Comparison of ENCODE assay signal across 8 cellular contexts in genomic region chr10:32346551-32347362, GRCh38. TPM values are rescaled to one million over a fixed set of nuclear protein-coding genes. Genes with fewer than 3 reads are reported as not detected.
DNase-seq lines count a peak whose midpoint lies in the region; ATAC-seq and TF ChIP-seq lines count a peak whose summit lies in the region.

Gene EPC1, minus strand, starts transcription at chr10:32347158. Its CDS starts 243 bp downstream, at chr10:32346915.

- peaks cover 33 to 81% (median 54%) of the 10 kb centered on the region in 4 donors for H3K4me1 ChIP-seq in stomach

- H3K79me2 ChIP-seq in neural cell (replicated peaks; ENCODE audit: insufficient read depth, low read length): peaks cover 78% of the 10 kb centered on the region

- TF ChIP-seq EP300 in neural cell (conservative IDR thresholded peaks at IDR 0.05; ENCODE audit: poor library complexity, severe bottlenecking) (peak; percentile 68), stomach (IDR thresholded peaks at IDR 0.05) (no peak)

- peak; percentile 72 for ATAC-seq in GM21528 (IDR thresholded peaks at IDR 0.05; ENCODE audit: low FRiP score, unreplicated experiment)

- H3K27me3 ChIP-seq in neural cell (ENCODE audit: insufficient read depth, low read depth, low read length) (no peaks in the 10 kb centered on the region), stomach (no peaks in the 10 kb centered on the region)

- TF ChIP-seq CTCF in neural cell (IDR thresholded peaks at IDR 0.05; ENCODE audit: poor library complexity, severe bottlenecking) (no peak), stomach (IDR thresholded peaks at IDR 0.05) (no peak)

- no peaks in the 10 kb centered on the region for H3K36me3 ChIP-seq in neural cell (ENCODE audit: insufficient read depth, low read length)
- peaks cover 0 to 7% (median 0%) of the 10 kb centered on the region in 4 donors for H3K36me3 ChIP-seq in stomach

- H2AFZ ChIP-seq in neural cell (ENCODE audit: low read depth, low read length): peak within 1 kb of the TSS; percentile 88

- TF ChIP-seq RAD21 in neural cell (conservative IDR thresholded peaks at IDR 0.05): no peak

- WGBS in stomach, 5 donors: 0 to 1% (median 0%) methylated on average over 36 to 97 of the region's 97 CpGs

- H4K20me1 ChIP-seq in neural cell (ENCODE audit: insufficient read depth): peaks cover 25% of the 10 kb centered on the region

- TF ChIP-seq POLR2A in stomach (IDR thresholded peaks at IDR 0.05): peak in 2 of 4 donors; percentile 76 to 83

- H3K4me2 ChIP-seq in neural cell (ENCODE audit: low read length): peak within 1 kb of the TSS; percentile 71

- no peaks in the 10 kb centered on the region for H3K9me3 ChIP-seq in neural cell (ENCODE audit: low read length)
- H3K9me3 ChIP-seq in stomach: no peaks in the 10 kb centered on the region

- H3F3A ChIP-seq in neural cell (ENCODE audit: insufficient read depth, low read length, poor library complexity, severe bottlenecking): peaks cover 4% of the 10 kb centered on the region

- H3K4me3 ChIP-seq in neural cell (ENCODE audit: low read length): peak within 1 kb of the TSS; percentile 92
- peak within 1 kb of the TSS; percentile 66 to 93 (median 84) for H3K4me3 ChIP-seq in stomach

- H3K9me2 ChIP-seq in neural cell (ENCODE audit: insufficient read depth, low read length): no peaks in the 10 kb centered on the region

- intact Hi-C loops in stomach (cut with DNase I; ENCODE audit: low total_unique reads): loop anchor here (5.0 kb wide), 1 partner anchor 154 kb away; no protein-coding TSS in a partner anchor

- H3K9ac ChIP-seq in neural cell (ENCODE audit: low read length): peak within 1 kb of the TSS; percentile 100

- H3K27ac ChIP-seq in neural cell (ENCODE audit: low read length) (peak within 1 kb of the TSS; percentile 100), stomach (peak within 1 kb of the TSS; percentile 98 to 100 (median 100))

- DNase-seq in DMS79 (lab: John Stamatoyannopoulos, UW) (peak; percentile 28), HuH-7.5 (ENCODE audit: low spot score) (peak; percentile 90), RPMI8226 (peak; percentile 78), fibroblast of the conjunctiva (ENCODE audit: low read depth) (peak; percentile 82), stomach (peak; percentile 88)
- peak; percentile 86 for DNase-seq in activated effector memory CD4-positive, alpha-beta T cell treated with Interleukin-2 at 50 U/mL for 16 hours

TF ChIP-seq in neural cell, 6 proteins besides CTCF, POLR2A, EP300 and RAD21:
- peak; percentile 94 for TF ChIP-seq TAF1 (IDR thresholded peaks at IDR 0.05; ENCODE audit: low read depth)
- TF ChIP-seq, protein P1, sequence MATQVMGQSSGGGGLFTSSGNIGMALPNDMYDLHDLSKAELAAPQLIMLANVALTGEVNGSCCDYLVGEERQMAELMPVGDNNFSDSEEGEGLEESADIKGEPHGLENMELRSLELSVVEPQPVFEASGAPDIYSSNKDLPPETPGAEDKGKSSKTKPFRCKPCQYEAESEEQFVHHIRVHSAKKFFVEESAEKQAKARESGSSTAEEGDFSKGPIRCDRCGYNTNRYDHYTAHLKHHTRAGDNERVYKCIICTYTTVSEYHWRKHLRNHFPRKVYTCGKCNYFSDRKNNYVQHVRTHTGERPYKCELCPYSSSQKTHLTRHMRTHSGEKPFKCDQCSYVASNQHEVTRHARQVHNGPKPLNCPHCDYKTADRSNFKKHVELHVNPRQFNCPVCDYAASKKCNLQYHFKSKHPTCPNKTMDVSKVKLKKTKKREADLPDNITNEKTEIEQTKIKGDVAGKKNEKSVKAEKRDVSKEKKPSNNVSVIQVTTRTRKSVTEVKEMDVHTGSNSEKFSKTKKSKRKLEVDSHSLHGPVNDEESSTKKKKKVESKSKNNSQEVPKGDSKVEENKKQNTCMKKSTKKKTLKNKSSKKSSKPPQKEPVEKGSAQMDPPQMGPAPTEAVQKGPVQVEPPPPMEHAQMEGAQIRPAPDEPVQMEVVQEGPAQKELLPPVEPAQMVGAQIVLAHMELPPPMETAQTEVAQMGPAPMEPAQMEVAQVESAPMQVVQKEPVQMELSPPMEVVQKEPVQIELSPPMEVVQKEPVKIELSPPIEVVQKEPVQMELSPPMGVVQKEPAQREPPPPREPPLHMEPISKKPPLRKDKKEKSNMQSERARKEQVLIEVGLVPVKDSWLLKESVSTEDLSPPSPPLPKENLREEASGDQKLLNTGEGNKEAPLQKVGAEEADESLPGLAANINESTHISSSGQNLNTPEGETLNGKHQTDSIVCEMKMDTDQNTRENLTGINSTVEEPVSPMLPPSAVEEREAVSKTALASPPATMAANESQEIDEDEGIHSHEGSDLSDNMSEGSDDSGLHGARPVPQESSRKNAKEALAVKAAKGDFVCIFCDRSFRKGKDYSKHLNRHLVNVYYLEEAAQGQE (IDR thresholded peaks at IDR 0.05; ENCODE audit: borderline replicate concordance): peak; percentile 95
- TF ChIP-seq SMC3 (conservative IDR thresholded peaks at IDR 0.05; ENCODE audit: poor library complexity): peak; percentile 28
- peak; percentile 88 for TF ChIP-seq POLR2AphosphoS5 (IDR thresholded peaks at IDR 0.05)
- no peak for TF ChIP-seq MXI1 (conservative IDR thresholded peaks at IDR 0.05; ENCODE audit: poor library complexity, severe bottlenecking)
- TF ChIP-seq EZH2 (IDR thresholded peaks at IDR 0.05; ENCODE audit: borderline replicate concordance, insufficient read depth, low read length, poor library complexity, severe bottlenecking): no peak

RNA-seq across cellular contexts. Expression of gene EPC1, which starts in this region (rescaled TPM):
- polyA plus RNA-seq in neural cell (127 and 137 TPM in 2 replicates), stomach (1 to 10 TPM; 9.2 to 9.9 (median 9.7) TPM)
- polyA minus RNA-seq in neural cell: 157 and 184 TPM in 2 replicates
- total RNA-seq in stomach: 100 to 1,000 TPM in 1 of 5 donors, 10 to 100 TPM in 4; 31.2 to 182 (median 48.1) TPM

Comparison
In these comparisons a context has a peak if more than half of its experiments do, and no peak if none do; other contexts are left out.
1. Peak in every context shown above with its lines: DNase-seq, ATAC-seq, H3K4me3 ChIP-seq and H3K27ac ChIP-seq.
2. RNA of gene EPC1 (polyA plus RNA-seq): 127 to 137 TPM in neural cell; 9.2 to 9.9 TPM in stomach; every median in the first group is over 10 times any median in the second.
3. DNase-seq: peak in every context shown above with its lines; median percentile 90 in HuH-7.5; 88 in stomach; 86 in activated effector memory CD4-positive, alpha-beta T cell treated with Interleukin-2 at 50 U/mL for 16 hours; 82 in fibroblast of the conjunctiva; 78 in RPMI8226; 28 in DMS79.